Comparison of ENCODE assay signal across 23 cellular contexts in genomic region chr4:152007108-152007507, GRCh38.
"Had no signal": no experiment of that assay in that cellular context is flagged by ENCODE, and none has a peak within 500 bp of the region (broad histone marks: within the 10 kb centered on the region; RNA-seq: fewer than 3 reads in every experiment).

No MANE protein-coding gene starts in this region.

- H3K9me3 ChIP-seq: SJCRH30 had no signal

- H3K27me3 ChIP-seq: SJCRH30 had no signal

- H3K27ac ChIP-seq: HL-60, KMS-11, RWPE1, SJCRH30 had no signal

- H3K36me3 ChIP-seq: SJCRH30 had no signal

- H3K4me1 ChIP-seq: SJCRH30 had no signal

- H3K4me3 Mint-ChIP-seq: IgD-negative memory B cell had no signal

- DNase-seq: Kasumi-1; MM.1S; NCI-H1092 treated with DMSO at 0.1 percent for 48 hours; NCI-H1436; NCI-H187; NCI-H2029; NCI-H2081 treated with DMSO at 0.1 percent for 48 hours; NCI-H2171; NCI-H226; NCI-H446; NCI-H510A; NCI-H524 treated with DMSO at 0.1 percent for 48 hours; NCI-H69; NCI-H774; NK-92 treated with Interleukin-12 subunit alpha and Interleukin-12 subunit beta, amount 100 ng/mL, for 24 hours; PC-3; SHP77; SJCRH30 had no signal

- H3K4me3 ChIP-seq: K562, SJCRH30 had no signal
